7 cellular contexts compared by ENCODE assay signal in the genomic region with DNA sequence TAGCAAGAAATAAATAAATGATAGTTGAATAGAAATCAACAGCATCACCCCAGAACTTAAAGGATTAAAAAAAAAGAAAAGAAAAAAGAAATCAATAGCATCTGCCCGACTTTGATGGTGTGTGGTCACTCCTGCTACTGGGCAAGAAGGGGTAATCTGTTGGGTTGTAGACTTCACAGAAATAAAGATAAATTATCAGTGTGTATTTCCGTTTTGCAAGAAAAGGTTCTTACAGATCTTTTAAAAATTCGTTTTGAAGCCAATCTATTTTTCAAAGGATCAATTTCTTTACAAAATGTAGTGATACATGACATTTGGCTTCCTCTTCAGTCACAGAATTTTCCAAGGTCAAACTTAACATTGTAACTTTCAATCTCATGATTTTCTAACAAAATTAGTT.
"Had no signal": no experiment of that assay in that cellular context is flagged by ENCODE, and none has a peak within 500 bp of the region (broad histone marks: within the 10 kb centered on the region; RNA-seq: fewer than 3 reads in every experiment).

No MANE protein-coding gene starts in this region.

- H3K4me3 Mint-ChIP-seq: IgD-negative memory B cell had no signal

- FAIRE-seq: HepG2, HTR-8/SVneo had no signal

- H3K27ac ChIP-seq: HL-60 had no signal

- H3K27me3 Mint-ChIP-seq: IgD-negative memory B cell had no signal

- H3K36me3 Mint-ChIP-seq: IgD-negative memory B cell had no signal

- DNase-seq: IMR-90, KBM-7, KG1 had no signal

- ATAC-seq: HepG2 had no signal

- H3K27ac Mint-ChIP-seq: IgD-negative memory B cell had no signal
